ENCODE assay signal across 8 cellular contexts in genomic region chr13:48749699-48750473, GRCh38.
A peak's percentile ranks its signal among the peaks of the same experiment; 100 is the strongest.
DNase-seq lines count a peak whose midpoint lies in the region; ATAC-seq and TF ChIP-seq lines count a peak whose summit lies in the region.

No MANE protein-coding gene starts in this region.

- intact Hi-C loops in esophagus muscularis mucosa (cut with DNase I) = loop anchor here (2.0 kb wide), 1 partner anchor 19 kb away; no protein-coding TSS in a partner anchor

- ATAC-seq in GM18498 (IDR thresholded peaks at IDR 0.05; ENCODE audit: unreplicated experiment) = peak; percentile 93
- ATAC-seq in HG02588 (IDR thresholded peaks at IDR 0.05; ENCODE audit: unreplicated experiment) = peak; percentile 94
- ATAC-seq in natural killer cell treated with Interleukin-12 subunit alpha and Interleukin-12 subunit beta and Interleukin-15 and Interleukin-18, amount 100 ng/mL, for 72 hours = peak; percentile 93 to 96
- ATAC-seq in stimulated activated naive CD8-positive, alpha-beta T cell treated with anti-CD3 and anti-CD28 coated beads, Interleukin-15, Interleukin-2, amounts not matched to agents 100 U/mL and 50 U/mL, for 24 hours = peak; percentile 98

- no peaks in the 10 kb centered on the region for H3K36me3 Mint-ChIP-seq in natural killer cell treated with Interleukin-12 subunit alpha and Interleukin-12 subunit beta and Interleukin-15 and Interleukin-18, amount 100 ng/mL, for 72 hours

- no peaks in the 10 kb centered on the region for H3K9me3 ChIP-seq in esophagus muscularis mucosa

- DNase-seq in NCI-H69 (lab: John Stamatoyannopoulos, UW) (peak; percentile 28), esophagus muscularis mucosa (ENCODE audit: extremely low spot score) (peak; percentile 96), NCI-H1930 (lab: John Stamatoyannopoulos, UW) (no peak)
- DNase-seq in activated CD8-positive, alpha-beta memory T cell treated with anti-CD3 and anti-CD28 coated beads, Interleukin-2, amount 50 U/mL, for 48 hours = peak; percentile 84
- peak; percentile 85 for DNase-seq in natural killer cell treated with Interleukin-12 subunit alpha and Interleukin-12 subunit beta and Interleukin-15 and Interleukin-18, amount 100 ng/mL, for 72 hours (ENCODE audit: low spot score)
- DNase-seq in stimulated activated naive CD8-positive, alpha-beta T cell treated with anti-CD3 and anti-CD28 coated beads, Interleukin-15, Interleukin-2, amounts not matched to agents 100 U/mL and 50 U/mL, for 24 hours = peak; percentile 81

- TF ChIP-seq POLR2A in esophagus muscularis mucosa (IDR thresholded peaks at IDR 0.05; ENCODE audit: low read depth) = no peak

- H3K4me3 ChIP-seq in esophagus muscularis mucosa = no peak overlapping the region

- H3K27me3 ChIP-seq in esophagus muscularis mucosa = no peaks in the 10 kb centered on the region

- H3K27ac ChIP-seq in esophagus muscularis mucosa (replicated peaks in 1 of 4) = peak overlapping the region; percentile 71 to 85 (median 76)

- WGBS in esophagus muscularis mucosa = 23% methylated on average over 15 of the region's 15 CpGs

- peaks cover 22 to 31% (median 26%) of the 10 kb centered on the region in 4 donors for H3K4me1 ChIP-seq in esophagus muscularis mucosa

- peak overlapping the region; percentile 63 for H3K4me3 Mint-ChIP-seq in natural killer cell treated with Interleukin-12 subunit alpha and Interleukin-12 subunit beta and Interleukin-15 and Interleukin-18, amount 100 ng/mL, for 72 hours

- TF ChIP-seq CTCF in esophagus muscularis mucosa (IDR thresholded peaks at IDR 0.05) = peak; percentile 50 to 68 (median 67)

- no peak for TF ChIP-seq EP300 in esophagus muscularis mucosa (IDR thresholded peaks at IDR 0.05)

- no peaks in the 10 kb centered on the region for H3K36me3 ChIP-seq in esophagus muscularis mucosa

- peaks cover 1% of the 10 kb centered on the region for H3K9me3 Mint-ChIP-seq in natural killer cell treated with Interleukin-12 subunit alpha and Interleukin-12 subunit beta and Interleukin-15 and Interleukin-18, amount 100 ng/mL, for 72 hours

- peaks cover 15 to 20% of the 10 kb centered on the region in 2 donors for H3K4me1 Mint-ChIP-seq in natural killer cell treated with Interleukin-12 subunit alpha and Interleukin-12 subunit beta and Interleukin-15 and Interleukin-18, amount 100 ng/mL, for 72 hours (ENCODE audit: low read depth in 2 of 2)

- no peaks in the 10 kb centered on the region for H3K27me3 Mint-ChIP-seq in natural killer cell treated with Interleukin-12 subunit alpha and Interleukin-12 subunit beta and Interleukin-15 and Interleukin-18, amount 100 ng/mL, for 72 hours

- H3K27ac Mint-ChIP-seq in natural killer cell treated with Interleukin-12 subunit alpha and Interleukin-12 subunit beta and Interleukin-15 and Interleukin-18, amount 100 ng/mL, for 72 hours = peak overlapping the region; percentile 75 to 87

Comparison
In these comparisons a context has a peak if more than half of its experiments do, and no peak if none do; other contexts are left out.
1. DNase-seq: peak in NCI-H69 (single experiment), activated CD8-positive, alpha-beta memory T cell treated with anti-CD3 and anti-CD28 coated beads, Interleukin-2, amount 50 U/mL, for 48 hours (single experiment), esophagus muscularis mucosa (single experiment), natural killer cell treated with Interleukin-12 subunit alpha and Interleukin-12 subunit beta and Interleukin-15 and Interleukin-18, amount 100 ng/mL, for 72 hours (single experiment) and stimulated activated naive CD8-positive, alpha-beta T cell treated with anti-CD3 and anti-CD28 coated beads, Interleukin-15, Interleukin-2, amounts not matched to agents 100 U/mL and 50 U/mL, for 24 hours (single experiment); none in NCI-H1930 (0 of 2).
2. Peak in every context shown above with its lines, with median percentiles within 50 percentile points of each other: ATAC-seq.